ENCODE assay signal across 29 cellular contexts in genomic region chr6:140256213-140256612, GRCh38.
DNase-seq lines count a peak whose midpoint lies in the region; ATAC-seq, FAIRE-seq and TF ChIP-seq lines count a peak whose summit lies in the region.
"Had no signal": no experiment of that assay in that cellular context is flagged by ENCODE, and none has a peak within 500 bp of the region (broad histone marks: within the 10 kb centered on the region; RNA-seq: fewer than 3 reads in every experiment).

No MANE protein-coding gene starts in this region.

- H3F3A ChIP-seq in GM23248 (ENCODE audit: insufficient read depth): no peaks in the 10 kb centered on the region

- no TSS peak for BruUV-seq in GM12878 (replicated peaks; lab: Mats Ljungman, UMichigan)

- H3K9ac ChIP-seq in GM23248: no peak overlapping the region
- no peak overlapping the region for H3K9ac ChIP-seq in HUES64 (ENCODE audit: low read depth, low read length)
- H3K9ac ChIP-seq in GM12878 (ENCODE audit: control insufficient read depth, insufficient read depth, low read length): no peak overlapping the region

- H3K4me3 ChIP-seq in GM23248 (no peak overlapping the region), HUES64 (ENCODE audit: low read length) (no peak overlapping the region), GM12878 (no peak overlapping the region), sigmoid colon (no peak overlapping the region)
- H3K4me3 ChIP-seq: body of pancreas, gastrocnemius medialis, hepatocyte, ovary, testis had no signal

- H2AFZ ChIP-seq in GM23248: 0 out of 2 replicates have a peak overlapping the region, but pooled peaks have one; percentile 2
- no peak overlapping the region for H2AFZ ChIP-seq in GM12878 (ENCODE audit: control insufficient read depth, low read depth, low read length)
- H2AFZ ChIP-seq: hepatocyte had no signal

- H3K79me2 ChIP-seq in GM23248 (ENCODE audit: insufficient read depth): no peaks in the 10 kb centered on the region
- H3K79me2 ChIP-seq in GM12878 (ENCODE audit: control insufficient read depth, insufficient read depth, low read length): no peaks in the 10 kb centered on the region
- H3K79me2 ChIP-seq: hepatocyte had no signal

- SMC1A ChIA-PET in GM12878 (lab: Charles Lee; ENCODE audit: uncharacterized antibody, unreplicated experiment): no interaction called here

- FAIRE-seq in GM12878 (lab: Jason Lieb, UNC): no peak

- no peak for TF ChIP-seq CTCF in GM12878 (IDR thresholded peaks at IDR 0.05 in 2 of 3, conservative IDR thresholded peaks at IDR 0.05 in 1 of 3; ENCODE audit: control insufficient read depth in 2 of 3, extremely low read depth in 1 of 3, insufficient read depth in 1 of 3, low read depth in 3 of 3, low read length in 3 of 3)
- no peak for TF ChIP-seq CTCF in sigmoid colon (IDR thresholded peaks at IDR 0.05)

- H3K9me3 ChIP-seq in GM23248 (ENCODE audit: low read depth): no peaks in the 10 kb centered on the region
- H3K9me3 ChIP-seq in HUES64 (ENCODE audit: insufficient read depth, low read depth, low read length): no peaks in the 10 kb centered on the region
- H3K9me3 ChIP-seq in GM12878 (replicated peaks; ENCODE audit: control insufficient read depth, insufficient read depth, low read length): no peaks in the 10 kb centered on the region
- no peaks in the 10 kb centered on the region for H3K9me3 ChIP-seq in sigmoid colon
- H3K9me3 ChIP-seq: body of pancreas, Caco-2, gastrocnemius medialis, ovary, testis had no signal

- TF ChIP-seq EP300 in GM12878 (IDR thresholded peaks at IDR 0.05; ENCODE audit: borderline replicate concordance in 1 of 2, control insufficient read depth in 1 of 2, low read depth in 2 of 2, low read length in 2 of 2) (no peak), sigmoid colon (IDR thresholded peaks at IDR 0.05) (no peak)

- in situ Hi-C loops in GM23248 (cut with MboI) (no loop called here), GM12878 (cut with MboI) (no loop called here)

- TF ChIP-seq POLR2A in GM12878 (IDR thresholded peaks at IDR 0.05; ENCODE audit: low read depth, low read length): no peak
- TF ChIP-seq POLR2A in sigmoid colon (IDR thresholded peaks at IDR 0.05): no peak

- H4K20me1 ChIP-seq in GM23248 (ENCODE audit: insufficient read depth): no peaks in the 10 kb centered on the region
- no peaks in the 10 kb centered on the region for H4K20me1 ChIP-seq in GM12878 (ENCODE audit: control insufficient read depth, insufficient read depth)

- no peaks in the 10 kb centered on the region for H3K9me2 ChIP-seq in GM23248 (ENCODE audit: insufficient read depth)

- CTCF ChIA-PET in GM12878 (lab: Yijun Ruan, JAX): no interaction called here

- RAD21 ChIA-PET in GM12878 (lab: Charles Lee; ENCODE audit: unreplicated experiment): interaction anchor here (1.2 kb wide), 1 partner anchor 16 kb away, joined by 4 read pairs; no protein-coding TSS in a partner anchor

- intact Hi-C loops in GM12878 (cut with micrococcal nuclease; ENCODE audit: unreplicated experiment) (no loop called here), sigmoid colon (cut with DNase I) (no loop called here)

- no peaks in the 10 kb centered on the region for H3K4me1 ChIP-seq in GM23248 (ENCODE audit: insufficient read depth)
- H3K4me1 ChIP-seq in HUES64 (ENCODE audit: insufficient read depth, low read length): peaks cover 13% of the 10 kb centered on the region
- H3K4me1 ChIP-seq in GM12878 (ENCODE audit: control insufficient read depth, insufficient read depth, low read length): no peaks in the 10 kb centered on the region
- H3K4me1 ChIP-seq in sigmoid colon: no peaks in the 10 kb centered on the region
- H3K4me1 ChIP-seq: Caco-2, gastrocnemius medialis, testis had no signal

- no peaks in the 10 kb centered on the region for H3K27me3 ChIP-seq in GM23248 (replicated peaks; ENCODE audit: insufficient read depth)
- no peaks in the 10 kb centered on the region for H3K27me3 ChIP-seq in HUES64 (ENCODE audit: insufficient read depth, low read length)
- no peaks in the 10 kb centered on the region for H3K27me3 ChIP-seq in GM12878 (replicated peaks in 1 of 2; ENCODE audit: control insufficient read depth in 2 of 2, insufficient read depth in 2 of 2, low read length in 1 of 2)
- no peaks in the 10 kb centered on the region for H3K27me3 ChIP-seq in sigmoid colon
- H3K27me3 ChIP-seq: body of pancreas, gastrocnemius medialis, hepatocyte, ovary, testis had no signal

- no peak for DNase-seq in GM23248
- DNase-seq in GM12878 (ENCODE audit: low read depth, low spot score): no peak
- peak; percentile 23 for DNase-seq in iris pigment epithelial cell (ENCODE audit: low read depth)
- DNase-seq in anterior cingulate cortex (lab: John Stamatoyannopoulos, UW): no peak
- no peak for DNase-seq in MV-4-11 (lab: John Stamatoyannopoulos, UW)
- no peak for DNase-seq in sigmoid colon
- DNase-seq: body of pancreas; C1 segment of cervical spinal cord; Caco-2; DND-41; effector CD8-positive, alpha-beta T cell; gastrocnemius medialis; immature natural killer cell; Kasumi-1; left ventricle myocardium superior; NCI-H1092 treated with DMSO at 0.1 percent for 48 hours; NCI-H2029 treated with DMSO at 0.1 percent for 48 hours; NCI-H774; ovary; right cardiac atrium; stimulated activated CD4-positive, alpha-beta T cell treated with anti-CD3 and anti-CD28 coated beads, Interleukin-4, amount 100 ng/mL, for 4 hours; stimulated activated naive CD4-positive, alpha-beta T cell; T-helper 9 cell; testis had no signal

- H3K27ac ChIP-seq in GM23248: no peak overlapping the region
- H3K27ac ChIP-seq in HUES64 (ENCODE audit: low read depth, low read length): peak overlapping the region; percentile 62; the same call in 1 of the 2 replicates
- H3K27ac ChIP-seq in GM12878 (ENCODE audit: control insufficient read depth, insufficient read depth): no peak overlapping the region
- no peak overlapping the region for H3K27ac ChIP-seq in sigmoid colon
- H3K27ac ChIP-seq: body of pancreas, gastrocnemius medialis, hepatocyte, ovary, RWPE1, testis had no signal

- H3K36me3 ChIP-seq in GM23248 (ENCODE audit: low read depth) (no peaks in the 10 kb centered on the region), HUES64 (ENCODE audit: insufficient read depth, low read length) (no peaks in the 10 kb centered on the region), GM12878 (ENCODE audit: control insufficient read depth in 2 of 2, insufficient read depth in 2 of 2, low read length in 1 of 2) (no peaks in the 10 kb centered on the region), sigmoid colon (no peaks in the 10 kb centered on the region)
- H3K36me3 ChIP-seq: gastrocnemius medialis, ovary had no signal

- no peak for TF ChIP-seq RAD21 in GM12878 (IDR thresholded peaks at IDR 0.05; ENCODE audit: insufficient read depth, low read depth, low read length)

- H3K4me2 ChIP-seq in GM23248 (ENCODE audit: unreplicated experiment) (no peak overlapping the region), GM12878 (ENCODE audit: control insufficient read depth, insufficient read depth) (no peak overlapping the region)
- H3K4me2 ChIP-seq: hepatocyte had no signal

- POLR2A ChIA-PET in GM12878 (lab: Charles Lee): no interaction called here

- no peak for ATAC-seq in GM12878
- ATAC-seq: activated T-helper 17 cell treated with anti-CD3 and anti-CD28 coated beads, Interleukin-2, amount 50 U/mL, for 72 hours; body of pancreas; gastrocnemius medialis; left ventricle myocardium superior; right cardiac atrium; SK-N-SH treated with all-trans-retinoic acid at 6 μM for 48 hours had no signal

- WGBS in GM23248 (ENCODE audit: low coverage in 1 of 2, low lambda C conversion rate in 2 of 2, missing lambda C conversion rate in 2 of 2), 2 experiments: 96 to 100% methylated on average over 1 of the region's 1 CpG
- no CpG with 5 or more reads among the region's 1 CpG for WGBS in HUES64
- 0% methylated on average over 1 of the region's 1 CpG for WGBS in GM12878 (ENCODE audit: insufficient coverage, insufficient replicate concordance, low lambda C conversion rate, missing lambda C conversion rate)
- WGBS in sigmoid colon, 2 donors: 84 to 86% methylated on average over 1 of the region's 1 CpG

TF ChIP-seq in GM12878, 131 proteins besides CTCF, POLR2A, EP300 and RAD21:
- TF ChIP-seq STAT3 (IDR thresholded peaks at IDR 0.05; ENCODE audit: low read depth, low read length) (no peak), RUNX3 (IDR thresholded peaks at IDR 0.05; ENCODE audit: low read length) (peak; percentile 10; the same call in 1 of the 2 replicates)
